ENCODE assay signal across 17 cellular contexts in genomic region chr18:73366713-73367112, GRCh38.
A peak's percentile ranks its signal among the peaks of the same experiment; 100 is the strongest.
DNase-seq lines count a peak whose midpoint lies in the region; ATAC-seq, FAIRE-seq and TF ChIP-seq lines count a peak whose summit lies in the region.
"Had no signal": no experiment of that assay in that cellular context is flagged by ENCODE, and none has a peak within 500 bp of the region (broad histone marks: within the 10 kb centered on the region; RNA-seq: fewer than 3 reads in every experiment).

No MANE protein-coding gene starts in this region.

- POLR2A ChIA-PET in T-cell (lab: Charles Lee): no interaction called here
- POLR2A ChIA-PET in SK-N-SH (lab: Yijun Ruan, JAX): no interaction called here

- CTCF ChIA-PET in T-cell (lab: Charles Lee): no interaction called here
- CTCF ChIA-PET in SK-N-SH (lab: Yijun Ruan, JAX): no interaction called here

- no peaks in the 10 kb centered on the region for H4K20me1 ChIP-seq in astrocyte (ENCODE audit: insufficient read depth, low read length)
- H4K20me1 ChIP-seq in SK-N-SH (ENCODE audit: insufficient read depth): no peaks in the 10 kb centered on the region

- TF ChIP-seq CTCF in astrocyte (IDR thresholded peaks at IDR 0.05; ENCODE audit: insufficient read depth, low read depth, low read length) (no peak), SK-N-SH (IDR thresholded peaks at IDR 0.05) (no peak)

- H3K4me2 ChIP-seq in astrocyte (ENCODE audit: low read length): no peak overlapping the region
- no peak overlapping the region for H3K4me2 ChIP-seq in SK-N-SH

- H3K36me3 ChIP-seq in astrocyte (ENCODE audit: insufficient read depth, low read length) (no peaks in the 10 kb centered on the region), SK-N-SH (replicated peaks in 1 of 2; ENCODE audit: control insufficient read depth in 1 of 2, insufficient read depth in 2 of 2, low read length in 1 of 2) (no peaks in the 10 kb centered on the region)
- H3K36me3 ChIP-seq: SJSA1 had no signal

- H3K79me2 ChIP-seq in astrocyte (ENCODE audit: insufficient read depth, low read length) (no peaks in the 10 kb centered on the region), SK-N-SH (ENCODE audit: insufficient read depth) (no peaks in the 10 kb centered on the region)

- TF ChIP-seq RAD21 in SK-N-SH (IDR thresholded peaks at IDR 0.05; ENCODE audit: low read length): no peak

- H3K4me3 Mint-ChIP-seq in astrocyte (ENCODE audit: unreplicated experiment): no peak overlapping the region
- H3K4me3 Mint-ChIP-seq in T-cell: no peak overlapping the region

- FAIRE-seq in astrocyte (lab: Jason Lieb, UNC): no peak
- FAIRE-seq: G401.6, GM19239, K562 had no signal

- no peaks in the 10 kb centered on the region for H3K9me3 ChIP-seq in astrocyte (ENCODE audit: insufficient read depth, low read depth, low read length)
- no peaks in the 10 kb centered on the region for H3K9me3 ChIP-seq in SK-N-SH
- H3K9me3 ChIP-seq: SJSA1 had no signal

- no peaks in the 10 kb centered on the region for H3K27me3 Mint-ChIP-seq in astrocyte (ENCODE audit: low read depth, unreplicated experiment)
- no peaks in the 10 kb centered on the region for H3K27me3 Mint-ChIP-seq in T-cell

- H3K27ac Mint-ChIP-seq in astrocyte (ENCODE audit: unreplicated experiment) (peak overlapping the region; percentile 49), T-cell (no peak overlapping the region)

- no peak overlapping the region for H3K4me3 ChIP-seq in astrocyte (ENCODE audit: insufficient read depth, low read depth, low read length)
- no peak overlapping the region for H3K4me3 ChIP-seq in SK-N-SH (ENCODE audit: low read depth in 2 of 2, low read length in 1 of 2)
- H3K4me3 ChIP-seq: K562, SJSA1 had no signal

- no peaks in the 10 kb centered on the region for H3F3A ChIP-seq in SK-N-SH (replicated peaks; ENCODE audit: insufficient read depth)

- no peak for TF ChIP-seq EP300 in SK-N-SH (IDR thresholded peaks at IDR 0.05; ENCODE audit: borderline replicate concordance in 1 of 2, low read depth in 1 of 2, low read length in 1 of 2)

- H3K27me3 ChIP-seq in astrocyte (ENCODE audit: insufficient read depth, low read length): no peaks in the 10 kb centered on the region
- H3K27me3 ChIP-seq in SK-N-SH (ENCODE audit: insufficient read depth): no peaks in the 10 kb centered on the region
- H3K27me3 ChIP-seq: SJSA1 had no signal

- no peak for ATAC-seq in T-cell (replicated peaks in 1 of 4)
- ATAC-seq: K562, Panc1 had no signal

- 9% methylated on average over 3 of the region's 3 CpGs for WGBS in SK-N-SH (ENCODE audit: low lambda C conversion rate)

- H3K9me2 ChIP-seq in SK-N-SH: no peaks in the 10 kb centered on the region

- H3K4me1 Mint-ChIP-seq in astrocyte (ENCODE audit: low read depth, unreplicated experiment) (peaks cover 9% of the 10 kb centered on the region), T-cell (no peaks in the 10 kb centered on the region)

- DNase-seq in GM03348 (ENCODE audit: low spot score) (peak; percentile 7), astrocyte (ENCODE audit: low read depth) (peak; percentile 52), inferior parietal cortex (ENCODE audit: extremely low spot score) (peak; percentile 24), superior temporal gyrus (ENCODE audit: extremely low spot score) (peak; percentile 33), T-cell (no peak), SK-N-SH (no peak), Kasumi-1 (lab: John Stamatoyannopoulos, UW) (no peak)
- DNase-seq: AML-193, DMS79 treated with DMSO at 0.1 percent for 48 hours, NCI-H1105, NCI-H2081 treated with DMSO at 0.1 percent for 48 hours had no signal

- H3K36me3 Mint-ChIP-seq in astrocyte (ENCODE audit: low read depth, unreplicated experiment) (peaks cover 2% of the 10 kb centered on the region), T-cell (no peaks in the 10 kb centered on the region)

- H2AFZ ChIP-seq in astrocyte (ENCODE audit: low read depth, low read length) (peak overlapping the region; percentile 3), SK-N-SH (ENCODE audit: low read depth) (no peak overlapping the region; the same call in 1 of the 2 replicates)

- H3K9ac ChIP-seq in astrocyte (ENCODE audit: low read length) (no peak overlapping the region), SK-N-SH (no peak overlapping the region)

- H3K27ac ChIP-seq in astrocyte (ENCODE audit: low read depth, low read length) (no peak overlapping the region), SK-N-SH (ENCODE audit: low read depth in 2 of 2, low read length in 1 of 2) (no peak overlapping the region)
- H3K27ac ChIP-seq: C4-2B, SJSA1 had no signal

- H3K4me1 ChIP-seq in astrocyte (ENCODE audit: insufficient read depth, low read length) (peaks cover 4% of the 10 kb centered on the region), SK-N-SH (ENCODE audit: control insufficient read depth in 1 of 2, insufficient read depth in 2 of 2, low read depth in 1 of 2, low read length in 1 of 2) (no peaks in the 10 kb centered on the region)
- H3K4me1 ChIP-seq: SJSA1 had no signal

- H3K9me3 Mint-ChIP-seq in astrocyte (ENCODE audit: unreplicated experiment) (peaks cover 8% of the 10 kb centered on the region), T-cell (peaks cover 4 to 9% (median 7%) of the 10 kb centered on the region in 3 donors)

TF ChIP-seq in SK-N-SH, 30 proteins besides CTCF, POLR2A, EP300 and RAD21:
- TF ChIP-seq SMC3 (IDR thresholded peaks at IDR 0.05; ENCODE audit: low read depth, low read length): no peak
- TF ChIP-seq SIN3A (IDR thresholded peaks at IDR 0.05; ENCODE audit: borderline replicate concordance, low read depth, low read length): no peak
- TF ChIP-seq ELF1 (IDR thresholded peaks at IDR 0.05): no peak
- no peak for TF ChIP-seq RFX5 (IDR thresholded peaks at IDR 0.05; ENCODE audit: low read length)
- TF ChIP-seq, protein P1, sequence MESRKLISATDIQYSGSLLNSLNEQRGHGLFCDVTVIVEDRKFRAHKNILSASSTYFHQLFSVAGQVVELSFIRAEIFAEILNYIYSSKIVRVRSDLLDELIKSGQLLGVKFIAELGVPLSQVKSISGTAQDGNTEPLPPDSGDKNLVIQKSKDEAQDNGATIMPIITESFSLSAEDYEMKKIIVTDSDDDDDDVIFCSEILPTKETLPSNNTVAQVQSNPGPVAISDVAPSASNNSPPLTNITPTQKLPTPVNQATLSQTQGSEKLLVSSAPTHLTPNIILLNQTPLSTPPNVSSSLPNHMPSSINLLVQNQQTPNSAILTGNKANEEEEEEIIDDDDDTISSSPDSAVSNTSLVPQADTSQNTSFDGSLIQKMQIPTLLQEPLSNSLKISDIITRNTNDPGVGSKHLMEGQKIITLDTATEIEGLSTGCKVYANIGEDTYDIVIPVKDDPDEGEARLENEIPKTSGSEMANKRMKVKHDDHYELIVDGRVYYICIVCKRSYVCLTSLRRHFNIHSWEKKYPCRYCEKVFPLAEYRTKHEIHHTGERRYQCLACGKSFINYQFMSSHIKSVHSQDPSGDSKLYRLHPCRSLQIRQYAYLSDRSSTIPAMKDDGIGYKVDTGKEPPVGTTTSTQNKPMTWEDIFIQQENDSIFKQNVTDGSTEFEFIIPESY (IDR thresholded peaks at IDR 0.05; ENCODE audit: borderline replicate concordance, low read depth): no peak
- no peak for TF ChIP-seq FOXJ3 (CRISPR knock-in tag; IDR thresholded peaks at IDR 0.05)
- TF ChIP-seq RXRA (IDR thresholded peaks at IDR 0.05; ENCODE audit: borderline replicate concordance, low read depth): no peak
- TF ChIP-seq MAX (IDR thresholded peaks at IDR 0.05; ENCODE audit: low read depth): no peak
- TF ChIP-seq NFIC (IDR thresholded peaks at IDR 0.05; ENCODE audit: borderline replicate concordance): no peak
- no peak for TF ChIP-seq RCOR1 (IDR thresholded peaks at IDR 0.05; ENCODE audit: low read length)
- TF ChIP-seq TEAD4 (IDR thresholded peaks at IDR 0.05; ENCODE audit: borderline replicate concordance, insufficient read depth): no peak
- TF ChIP-seq NRF1 (IDR thresholded peaks at IDR 0.05; ENCODE audit: low read depth, low read length): no peak
- no peak for TF ChIP-seq EZH2phosphoT487 (IDR thresholded peaks at IDR 0.05; ENCODE audit: borderline replicate concordance, low read depth)

Comparison
In these comparisons a context has a peak if more than half of its experiments do, and no peak if none do; other contexts are left out.
1. DNase-seq: peak in GM03348 (single experiment), astrocyte (single experiment), inferior parietal cortex (single experiment) and superior temporal gyrus (single experiment); none in T-cell (0 of 34), SK-N-SH (single experiment) and Kasumi-1 (0 of 2).